In genomic region chr2:171965661-171966060, GRCh38 we compare ENCODE assay signal across 1 cellular context.
TF ChIP-seq lines count a peak whose summit lies in the region.

No MANE protein-coding gene starts in this region.

TF ChIP-seq in HepG2, 621 proteins besides CTCF, POLR2A, EP300 and RAD21:
- no peak for TF ChIP-seq RFX5 (IDR thresholded peaks at IDR 0.05; ENCODE audit: low read depth, low read length)
- TF ChIP-seq TCF7 (IDR thresholded peaks at IDR 0.05; ENCODE audit: low read depth), result peak; percentile 26; the same call in 1 of the 2 replicates
- TF ChIP-seq BCL6 (CRISPR knock-in tag; IDR thresholded peaks at IDR 0.05), result peak; percentile 30; the same call in 1 of the 2 replicates
- no peak for TF ChIP-seq FOXO1 (CRISPR knock-in tag; IDR thresholded peaks at IDR 0.05)
